1 cellular context compared by ENCODE assay signal in the genomic region with DNA sequence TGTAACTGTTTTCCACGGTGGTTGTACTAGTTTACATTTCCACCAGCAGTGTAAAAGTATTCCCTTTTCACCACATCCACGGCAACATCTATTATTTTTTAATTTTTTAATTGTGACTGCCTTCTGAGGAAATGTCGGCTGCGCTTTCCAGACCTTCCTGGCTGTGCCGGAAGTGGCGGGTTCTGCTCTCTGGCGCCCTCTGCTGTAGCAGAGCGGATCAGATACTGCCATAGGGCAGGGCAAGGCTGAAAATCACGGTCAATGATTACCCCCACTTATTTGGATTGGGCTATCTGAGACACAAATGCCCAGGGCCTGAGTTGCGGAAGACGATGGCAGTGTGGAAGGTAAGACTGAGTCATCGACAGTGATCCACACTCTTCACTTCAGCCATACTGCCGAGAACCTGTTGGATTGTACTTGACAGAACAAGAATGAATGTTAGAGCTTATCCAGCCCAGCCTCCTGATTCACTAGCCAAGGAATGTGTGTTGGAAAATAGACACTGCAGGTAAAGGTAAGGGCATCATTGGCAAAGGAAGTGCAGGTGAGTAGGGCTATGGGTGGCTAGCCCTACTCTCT.
A peak's percentile ranks its signal among the peaks of the same experiment; 100 is the strongest.
TF ChIP-seq lines count a peak whose summit lies in the region.

No MANE protein-coding gene starts in this region.

TF ChIP-seq in K562, 482 proteins besides CTCF, POLR2A, EP300 and RAD21 (continued from another document):
- TF ChIP-seq, protein P1, sequence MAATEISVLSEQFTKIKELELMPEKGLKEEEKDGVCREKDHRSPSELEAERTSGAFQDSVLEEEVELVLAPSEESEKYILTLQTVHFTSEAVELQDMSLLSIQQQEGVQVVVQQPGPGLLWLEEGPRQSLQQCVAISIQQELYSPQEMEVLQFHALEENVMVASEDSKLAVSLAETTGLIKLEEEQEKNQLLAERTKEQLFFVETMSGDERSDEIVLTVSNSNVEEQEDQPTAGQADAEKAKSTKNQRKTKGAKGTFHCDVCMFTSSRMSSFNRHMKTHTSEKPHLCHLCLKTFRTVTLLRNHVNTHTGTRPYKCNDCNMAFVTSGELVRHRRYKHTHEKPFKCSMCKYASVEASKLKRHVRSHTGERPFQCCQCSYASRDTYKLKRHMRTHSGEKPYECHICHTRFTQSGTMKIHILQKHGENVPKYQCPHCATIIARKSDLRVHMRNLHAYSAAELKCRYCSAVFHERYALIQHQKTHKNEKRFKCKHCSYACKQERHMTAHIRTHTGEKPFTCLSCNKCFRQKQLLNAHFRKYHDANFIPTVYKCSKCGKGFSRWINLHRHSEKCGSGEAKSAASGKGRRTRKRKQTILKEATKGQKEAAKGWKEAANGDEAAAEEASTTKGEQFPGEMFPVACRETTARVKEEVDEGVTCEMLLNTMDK (IDR thresholded peaks at IDR 0.05; ENCODE audit: borderline replicate concordance, insufficient read depth, low read depth, low read length, poor library complexity, severe bottlenecking) = peak; percentile 39
- 0 out of 2 replicates have a peak, but pooled peaks have one; percentile 30 for TF ChIP-seq ZBTB40 (IDR thresholded peaks at IDR 0.05)
- TF ChIP-seq ZBTB40 (CRISPR knock-in tag; IDR thresholded peaks at IDR 0.05) = no peak
- no peak for TF ChIP-seq TAF7 (tag; IDR thresholded peaks at IDR 0.05)
- peak; percentile 34; the same call in 1 of the 2 replicates for TF ChIP-seq ETV1 (tag; conservative IDR thresholded peaks at IDR 0.05; ENCODE audit: low read depth)
- TF ChIP-seq DLX4 (CRISPR knock-in tag; IDR thresholded peaks at IDR 0.05) = no peak
TF ChIP-seq in K562: peak in this region for 5.
